ENCODE assay signal across 8 cellular contexts in genomic region chr14:94036328-94037167, GRCh38. TPM values are rescaled to one million over a fixed set of nuclear protein-coding genes. Genes with fewer than 3 reads are reported as not detected.
DNase-seq lines count a peak whose midpoint lies in the region; ATAC-seq and TF ChIP-seq lines count a peak whose summit lies in the region.

No MANE protein-coding gene starts in this region.

- no peak overlapping the region for H3K23ac ChIP-seq in mesendoderm (ENCODE audit: low read length)

- no peak overlapping the region for H4K5ac ChIP-seq in mesendoderm (ENCODE audit: low read length)

- H3K9ac ChIP-seq in mesendoderm (ENCODE audit: low read length) = peak overlapping the region; percentile 37

- no peak overlapping the region for H3K4me3 Mint-ChIP-seq in activated CD4-positive, alpha-beta memory T cell treated with anti-CD3 and anti-CD28 coated beads, Interleukin-2, amount 10 ng/mL, durations not matched to agents 7 days and 5 days

- no peaks in the 10 kb centered on the region for H3K79me2 ChIP-seq in mesendoderm (ENCODE audit: control insufficient read depth, insufficient read depth, low read length)

- H3K4ac ChIP-seq in mesendoderm (ENCODE audit: low read depth, low read length) = no peak overlapping the region

- no peak overlapping the region for H2BK15ac ChIP-seq in mesendoderm (replicated peaks; ENCODE audit: low read depth)

- H2AK5ac ChIP-seq in mesendoderm (ENCODE audit: low read length) = no peak overlapping the region

- CTCF ChIA-PET in AG04450 (lab: Charles Lee) = interaction anchor here (0.6 to 8.7 kb wide), 36 partner anchors 10 to 450 kb away, joined by 3 to 183 read pairs (median 6); partner anchors contain the start of genes DDX24, IFI27L1, IFI27L2 and OTUB2
- CTCF ChIA-PET in activated CD4-positive, alpha-beta memory T cell treated with anti-CD3 and anti-CD28 coated beads, Interleukin-2, amount 10 ng/mL, durations not matched to agents 7 days and 5 days (lab: Charles Lee) = interaction anchor here (0.6 to 7.3 kb wide), 37 partner anchors 9 to 1916 kb away, joined by 3 to 178 read pairs (median 5); partner anchors contain the start of genes DDX24, IFI27, IFI27L1 and IFI27L2

- H3K18ac ChIP-seq in mesendoderm (ENCODE audit: low read length) = no peak overlapping the region

- no peak overlapping the region for H2BK120ac ChIP-seq in mesendoderm (ENCODE audit: low read depth, low read length)

- H4K8ac ChIP-seq in mesendoderm (ENCODE audit: low read depth, low read length) = no peak overlapping the region

- no peak for TF ChIP-seq POLR2A in GM18505 (IDR thresholded peaks at IDR 0.05; ENCODE audit: borderline replicate concordance, extremely low read depth, insufficient read depth, insufficient read length)

- TF ChIP-seq CTCF in AG04450 (IDR thresholded peaks at IDR 0.05; ENCODE audit: low read depth, low read length) = peak; percentile 84

- peaks cover 1% of the 10 kb centered on the region for H3K4me1 ChIP-seq in mesendoderm (ENCODE audit: control insufficient read depth, low read depth, low read length)

- no peaks in the 10 kb centered on the region for H3K36me3 ChIP-seq in mesendoderm (ENCODE audit: control insufficient read depth, insufficient read depth, low read length)

- H3K4me2 ChIP-seq in mesendoderm (ENCODE audit: low read length) = no peak overlapping the region

- H3K27ac ChIP-seq in AG04450 (ENCODE audit: low read depth, low read length) (no peak overlapping the region), mesendoderm (ENCODE audit: low read depth, low read length) (no peak overlapping the region)

- no peak overlapping the region for H2BK5ac ChIP-seq in mesendoderm (ENCODE audit: low read length)

- peak; percentile 34 for DNase-seq in AG04450 (ENCODE audit: low read depth, low spot score)
- DNase-seq in NCI-H510A (lab: John Stamatoyannopoulos, UW) = peak; percentile 32
- DNase-seq in activated CD4-positive, alpha-beta memory T cell treated with anti-CD3 and anti-CD28 coated beads, Interleukin-2, amount 10 ng/mL, durations not matched to agents 7 days and 5 days = peak; percentile 84
- DNase-seq in effector CD8-positive, alpha-beta T cell (lab: John Stamatoyannopoulos, UW) = peak; percentile 60
- DNase-seq in mesendoderm = peak; percentile 95
- DNase-seq in stimulated activated CD8-positive, alpha-beta memory T cell treated with anti-CD3 and anti-CD28 coated beads, Interleukin-4, amount 100 ng/mL, for 4 hours (ENCODE audit: low read depth in 2 of 2, low spot score in 1 of 2) = peak; percentile 31 to 64

- H3K9me3 ChIP-seq in AG04450 (ENCODE audit: control insufficient read depth, insufficient read depth, low read length) = no peaks in the 10 kb centered on the region

- POLR2A ChIA-PET in AG04450 (lab: Yijun Ruan, JAX) = interaction anchor here (0.6 kb wide), 1 partner anchor 99 kb away, joined by 8 read pairs; no protein-coding TSS in a partner anchor
- POLR2A ChIA-PET in activated CD4-positive, alpha-beta memory T cell treated with anti-CD3 and anti-CD28 coated beads, Interleukin-2, amount 10 ng/mL, durations not matched to agents 7 days and 5 days (lab: Charles Lee) = interaction anchor here (0.7 to 2.9 kb wide), 8 partner anchors 8 to 100 kb away, joined by 3 to 11 read pairs (median 4); partner anchors contain the start of genes DDX24, IFI27L1 and OTUB2

- no peaks in the 10 kb centered on the region for H3K9me3 Mint-ChIP-seq in activated CD4-positive, alpha-beta memory T cell treated with anti-CD3 and anti-CD28 coated beads, Interleukin-2, amount 10 ng/mL, durations not matched to agents 7 days and 5 days

- H3K56ac ChIP-seq in mesendoderm (ENCODE audit: low read length) = peak overlapping the region; percentile 31

- H3K36me3 Mint-ChIP-seq in activated CD4-positive, alpha-beta memory T cell treated with anti-CD3 and anti-CD28 coated beads, Interleukin-2, amount 10 ng/mL, durations not matched to agents 7 days and 5 days (ENCODE audit: low read depth) = peaks cover 9% of the 10 kb centered on the region

- H3K27ac Mint-ChIP-seq in activated CD4-positive, alpha-beta memory T cell treated with anti-CD3 and anti-CD28 coated beads, Interleukin-2, amount 10 ng/mL, durations not matched to agents 7 days and 5 days = no peak overlapping the region

- no peaks in the 10 kb centered on the region for H3K27me3 ChIP-seq in AG04450 (ENCODE audit: control insufficient read depth, insufficient read depth, low read length)
- H3K27me3 ChIP-seq in mesendoderm (ENCODE audit: insufficient read depth, low read length, poor library complexity) = no peaks in the 10 kb centered on the region

- H3K4me3 ChIP-seq in AG04450 (ENCODE audit: low read depth, low read length) = no peak overlapping the region
- H3K4me3 ChIP-seq in mesendoderm (ENCODE audit: low read length) = no peak overlapping the region

- H3K4me1 Mint-ChIP-seq in activated CD4-positive, alpha-beta memory T cell treated with anti-CD3 and anti-CD28 coated beads, Interleukin-2, amount 10 ng/mL, durations not matched to agents 7 days and 5 days = peaks cover 9% of the 10 kb centered on the region

- no peaks in the 10 kb centered on the region for H3K27me3 Mint-ChIP-seq in activated CD4-positive, alpha-beta memory T cell treated with anti-CD3 and anti-CD28 coated beads, Interleukin-2, amount 10 ng/mL, durations not matched to agents 7 days and 5 days

- ATAC-seq in GM18505 (IDR thresholded peaks at IDR 0.05; ENCODE audit: unreplicated experiment) = peak; percentile 87
- peak; percentile 69 for ATAC-seq in HG03060 (IDR thresholded peaks at IDR 0.05; ENCODE audit: low read depth, unreplicated experiment)

- WGBS in mesendoderm (ENCODE audit: extremely low coverage, insufficient coverage, low lambda C conversion rate) = no CpG with 5 or more reads among the region's 12 CpGs

- no peaks in the 10 kb centered on the region for H3K79me1 ChIP-seq in mesendoderm (ENCODE audit: low read length)

RNA-seq across cellular contexts. Expression of gene OTUB2, which starts 10.4 kb away (rescaled TPM):
- polyA plus RNA-seq in AG04450 (2011; rRNA removed) = 2.1 and 2.3 TPM in 2 replicates
- 5.1 and 5.3 TPM in 2 replicates for polyA minus RNA-seq in AG04450 (2011; rRNA and poly(A)+ RNA removed)
- 1 to 10 TPM; 7.3 to 7.9 TPM for total RNA-seq in activated CD4-positive, alpha-beta memory T cell treated with anti-CD3 and anti-CD28 coated beads, Interleukin-2, amount 10 ng/mL, durations not matched to agents 7 days and 5 days
- polyA plus RNA-seq in mesendoderm (2013, experiment 1 of 2) = 0.93 TPM
- polyA plus RNA-seq in mesendoderm (2013, experiment 2 of 2) = 1.1 TPM

RNA-seq across cellular contexts. Expression of gene CCDC197, which starts 39.4 kb away (rescaled TPM):
- polyA plus RNA-seq in AG04450 (2011; rRNA removed) = not detected in 2 replicates
- polyA minus RNA-seq in AG04450 (2011; rRNA and poly(A)+ RNA removed) = not detected in 2 replicates
- total RNA-seq in activated CD4-positive, alpha-beta memory T cell treated with anti-CD3 and anti-CD28 coated beads, Interleukin-2, amount 10 ng/mL, durations not matched to agents 7 days and 5 days = under 1 TPM in 1 of 2 experiments, not detected in 1; 0.45 TPM
- polyA plus RNA-seq in mesendoderm (2013, experiment 1 of 2) = not detected
- not detected for polyA plus RNA-seq in mesendoderm (2013, experiment 2 of 2)

RNA-seq across cellular contexts. Expression of gene DDX24, which starts 44.5 kb away (rescaled TPM):
- 145 and 159 TPM in 2 replicates for polyA plus RNA-seq in AG04450 (2011; rRNA removed)
- 110 and 114 TPM in 2 replicates for polyA minus RNA-seq in AG04450 (2011; rRNA and poly(A)+ RNA removed)
- 100 to 1,000 TPM; 210 to 216 TPM for total RNA-seq in activated CD4-positive, alpha-beta memory T cell treated with anti-CD3 and anti-CD28 coated beads, Interleukin-2, amount 10 ng/mL, durations not matched to agents 7 days and 5 days
- polyA plus RNA-seq in mesendoderm (2013, experiment 1 of 2) = 181 TPM
- 186 TPM for polyA plus RNA-seq in mesendoderm (2013, experiment 2 of 2)

RNA-seq across cellular contexts. Expression of gene IFI27L1, which starts 44.6 kb away (rescaled TPM):
- 9.2 and 12.5 TPM in 2 replicates for polyA plus RNA-seq in AG04450 (2011; rRNA removed)
- 5.3 and 6.6 TPM in 2 replicates for polyA minus RNA-seq in AG04450 (2011; rRNA and poly(A)+ RNA removed)
- total RNA-seq in activated CD4-positive, alpha-beta memory T cell treated with anti-CD3 and anti-CD28 coated beads, Interleukin-2, amount 10 ng/mL, durations not matched to agents 7 days and 5 days = 10 to 100 TPM; 49.5 to 51.0 TPM
- 14.1 TPM for polyA plus RNA-seq in mesendoderm (2013, experiment 1 of 2)
- polyA plus RNA-seq in mesendoderm (2013, experiment 2 of 2) = 14.6 TPM

Comparison
In these comparisons a context has a peak if more than half of its experiments do, and no peak if none do; other contexts are left out.
1. DNase-seq: peak in every context shown above with its lines; median percentile 95 in mesendoderm; 84 in activated CD4-positive, alpha-beta memory T cell treated with anti-CD3 and anti-CD28 coated beads, Interleukin-2, amount 10 ng/mL, durations not matched to agents 7 days and 5 days; 60 in effector CD8-positive, alpha-beta T cell; 48 in stimulated activated CD8-positive, alpha-beta memory T cell treated with anti-CD3 and anti-CD28 coated beads, Interleukin-4, amount 100 ng/mL, for 4 hours; 34 in AG04450; 32 in NCI-H510A.